8 cellular contexts compared by ENCODE assay signal in genomic region chr14:96037891-96038557, GRCh38. TPM values are rescaled to one million over a fixed set of nuclear protein-coding genes. Genes with fewer than 3 reads are reported as not detected.
DNase-seq lines count a peak whose midpoint lies in the region; ATAC-seq and TF ChIP-seq lines count a peak whose summit lies in the region.
"Had no signal": no experiment of that assay in that cellular context is flagged by ENCODE, and none has a peak within 500 bp of the region (broad histone marks: within the 10 kb centered on the region; RNA-seq: fewer than 3 reads in every experiment).

No MANE protein-coding gene starts in this region.

- H3K9ac ChIP-seq in MM.1S (ENCODE audit: low read length): no peak overlapping the region

- no peak overlapping the region for H3K4me3 ChIP-seq in RWPE2 (ENCODE audit: severe bottlenecking)
- no peak overlapping the region for H3K4me3 ChIP-seq in MM.1S (ENCODE audit: low read length)

- ATAC-seq in RWPE2 (ENCODE audit: low read depth): peak; percentile 56
- peak; percentile 47 for ATAC-seq in Right ventricle myocardium superior (ENCODE audit: poor library complexity)
- ATAC-seq in stimulated activated effector memory CD8-positive, alpha-beta T cell treated with anti-CD3 and anti-CD28 coated beads, Interleukin-12 subunit alpha, Interleukin-12 subunit beta, amount 100 ng/mL, for 72 hours: peak; percentile 33
- no peak for ATAC-seq in HG02571 (IDR thresholded peaks at IDR 0.05; ENCODE audit: unreplicated experiment)

- H3K36me3 ChIP-seq in RWPE2 (ENCODE audit: low read depth) (no peaks in the 10 kb centered on the region), MM.1S (replicated peaks; ENCODE audit: insufficient read depth, low read length) (no peaks in the 10 kb centered on the region)

- no peaks in the 10 kb centered on the region for H3K79me2 ChIP-seq in MM.1S (ENCODE audit: low read length)

- H3K4me1 ChIP-seq in RWPE2 (ENCODE audit: insufficient read depth, poor library complexity, severe bottlenecking) (no peaks in the 10 kb centered on the region), MM.1S (ENCODE audit: low read length) (no peaks in the 10 kb centered on the region)

- H3K27me3 ChIP-seq in RWPE2 (ENCODE audit: insufficient read depth, poor library complexity, severe bottlenecking) (peaks cover 47% of the 10 kb centered on the region), MM.1S (replicated peaks; ENCODE audit: insufficient read depth, low read length) (no peaks in the 10 kb centered on the region; the same call in 1 of the 2 replicates)

- H3F3A ChIP-seq in MM.1S (ENCODE audit: insufficient read depth, low read length): no peaks in the 10 kb centered on the region

- H4K20me1 ChIP-seq in MM.1S (ENCODE audit: insufficient read depth, low read length): no peaks in the 10 kb centered on the region

- intact Hi-C loops in Right ventricle myocardium superior (cut with DNase I) (no loop called here), posterior cingulate gyrus (cut with DNase I) (loop anchor here (5.0 kb wide), 1 partner anchor 54 kb away; no protein-coding TSS in a partner anchor)

- H2AFZ ChIP-seq in MM.1S (ENCODE audit: low read length): no peak overlapping the region

- no peaks in the 10 kb centered on the region for H3K9me3 Mint-ChIP-seq in stimulated activated effector memory CD8-positive, alpha-beta T cell treated with anti-CD3 and anti-CD28 coated beads, Interleukin-12 subunit alpha, Interleukin-12 subunit beta, amount 100 ng/mL, for 72 hours
- H3K9me3 Mint-ChIP-seq: dendritic cell treated with granulocyte-macrophage colony-stimulating factor and Interleukin-4, amounts not matched to agents 40 ng/mL and 50 ng/mL, for 4 days had no signal

- in situ Hi-C loops in G401 (cut with HindIII; ENCODE audit: low sequenced_read_pairs): no loop called here

- H3K9me2 ChIP-seq in MM.1S (replicated peaks; ENCODE audit: insufficient read depth, low read length): no peaks in the 10 kb centered on the region

- H3K36me3 Mint-ChIP-seq in stimulated activated effector memory CD8-positive, alpha-beta T cell treated with anti-CD3 and anti-CD28 coated beads, Interleukin-12 subunit alpha, Interleukin-12 subunit beta, amount 100 ng/mL, for 72 hours: no peaks in the 10 kb centered on the region

- DNase-seq in G401 (ENCODE audit: low spot score) (peak; percentile 50), RWPE2 (ENCODE audit: low spot score) (no peak), Right ventricle myocardium superior (peak; percentile 71), posterior cingulate gyrus (no peak), MM.1S (no peak)
- DNase-seq in stimulated activated effector memory CD8-positive, alpha-beta T cell treated with anti-CD3 and anti-CD28 coated beads, Interleukin-12 subunit alpha, Interleukin-12 subunit beta, amount 100 ng/mL, for 72 hours (ENCODE audit: low spot score in 2 of 2): no peak

- no peak overlapping the region for H3K27ac ChIP-seq in RWPE2 (ENCODE audit: poor library complexity, severe bottlenecking)
- H3K27ac ChIP-seq in MM.1S (ENCODE audit: low read length): no peak overlapping the region

- no peaks in the 10 kb centered on the region for H3K9me3 ChIP-seq in RWPE2 (ENCODE audit: severe bottlenecking)
- H3K9me3 ChIP-seq in MM.1S (replicated peaks; ENCODE audit: insufficient read depth, low read length): no peaks in the 10 kb centered on the region

- no peak overlapping the region; the same call in 1 of the 2 replicates for H3K4me2 ChIP-seq in MM.1S (ENCODE audit: low read depth, low read length)

- peaks cover 16% of the 10 kb centered on the region for H3K4me1 Mint-ChIP-seq in stimulated activated effector memory CD8-positive, alpha-beta T cell treated with anti-CD3 and anti-CD28 coated beads, Interleukin-12 subunit alpha, Interleukin-12 subunit beta, amount 100 ng/mL, for 72 hours

- no peak overlapping the region for H3K4me3 Mint-ChIP-seq in stimulated activated effector memory CD8-positive, alpha-beta T cell treated with anti-CD3 and anti-CD28 coated beads, Interleukin-12 subunit alpha, Interleukin-12 subunit beta, amount 100 ng/mL, for 72 hours

- H3K27ac Mint-ChIP-seq in stimulated activated effector memory CD8-positive, alpha-beta T cell treated with anti-CD3 and anti-CD28 coated beads, Interleukin-12 subunit alpha, Interleukin-12 subunit beta, amount 100 ng/mL, for 72 hours: no peak overlapping the region
- H3K27ac Mint-ChIP-seq: dendritic cell treated with granulocyte-macrophage colony-stimulating factor and Interleukin-4, amounts not matched to agents 40 ng/mL and 50 ng/mL, for 4 days had no signal

- TF ChIP-seq CTCF in RWPE2 (IDR thresholded peaks at IDR 0.05; ENCODE audit: poor library complexity, severe bottlenecking) (no peak), MM.1S (IDR thresholded peaks at IDR 0.05; ENCODE audit: low read length) (no peak)

RNA-seq across cellular contexts. Expression of gene C14orf132, which starts 1.1 kb away (rescaled TPM):
- total RNA-seq in G401 (2014; rRNA removed; shearing (Covaris generic)): 0.37 and 2.6 TPM in 2 replicates
- total RNA-seq in Right ventricle myocardium superior: 2.4 TPM

Comparison
In these comparisons a context has a peak if more than half of its experiments do, and no peak if none do; other contexts are left out.
1. DNase-seq: peak in G401 (single experiment) and Right ventricle myocardium superior (single experiment); none in RWPE2 (single experiment), stimulated activated effector memory CD8-positive, alpha-beta T cell treated with anti-CD3 and anti-CD28 coated beads, Interleukin-12 subunit alpha, Interleukin-12 subunit beta, amount 100 ng/mL, for 72 hours (0 of 2), posterior cingulate gyrus (0 of 10) and MM.1S (single experiment).